8 cellular contexts compared by ENCODE assay signal in genomic region chr17:34252138-34252889, GRCh38. TPM values are rescaled to one million over a fixed set of nuclear protein-coding genes. Genes with fewer than 3 reads are reported as not detected.
DNase-seq lines count a peak whose midpoint lies in the region; ATAC-seq and TF ChIP-seq lines count a peak whose summit lies in the region.

No MANE protein-coding gene starts in this region.

- no peak for TF ChIP-seq CTCF in testis (IDR thresholded peaks at IDR 0.05)

- H3K27ac ChIP-seq in caudate nucleus (ENCODE audit: low read depth, low read length) (peak overlapping the region; percentile 36), testis (peak overlapping the region; percentile 28 to 64)

- H3K27me3 ChIP-seq in testis = no peaks in the 10 kb centered on the region

- peak; percentile 82 for ATAC-seq in left lobe of liver

- intact Hi-C loops in testis (cut with DNase I; ENCODE audit: low total_unique reads) = no loop called here

- no peak overlapping the region for H3K4me3 ChIP-seq in testis

- peaks cover 80% of the 10 kb centered on the region for H3K4me1 ChIP-seq in testis

- H3K36me3 ChIP-seq in testis (ENCODE audit: low read depth, missing control alignments) = no peaks in the 10 kb centered on the region

- DNase-seq in C1 segment of cervical spinal cord (lab: John Stamatoyannopoulos, UW) (peak in 11 of 14 donors; percentile 24 to 88 (median 70)), KG1 (lab: John Stamatoyannopoulos, UW) (peak; percentile 29), caudate nucleus (lab: John Stamatoyannopoulos, UW) (peak in 41 of 61 donors; percentile 6 to 79 (median 33)), left lobe of liver (ENCODE audit: low spot score) (peak; percentile 81), testis (peak; percentile 94), NCI-H2227 (lab: John Stamatoyannopoulos, UW; ENCODE audit: unreplicated experiment) (no peak), NCI-H1048 (lab: John Stamatoyannopoulos, UW) (no peak), erythroblast (lab: John Stamatoyannopoulos, UW) (no peak)

- no peak for TF ChIP-seq POLR2A in testis (IDR thresholded peaks at IDR 0.05)
- no peak for TF ChIP-seq POLR2A in erythroblast (IDR thresholded peaks at IDR 0.05; ENCODE audit: low read length)

- H3K9me3 ChIP-seq in testis = no peaks in the 10 kb centered on the region

- WGBS in testis, 2 donors = 20 to 24% methylated on average over 9 to 10 of the region's 10 CpGs

RNA-seq across cellular contexts. Expression of gene CCL2, which starts 2.8 kb away (rescaled TPM):
- 0.91 TPM for total RNA-seq in left lobe of liver
- 1 to 10 TPM; 1.0 to 4.4 TPM for total RNA-seq in testis
- 35.8 TPM for polyA plus RNA-seq in testis (ENCODE audit: insufficient read depth, low read depth, low replicate concordance)

RNA-seq across cellular contexts. Expression of gene CCL7, which starts 17.7 kb away (rescaled TPM):
- not detected for total RNA-seq in left lobe of liver
- total RNA-seq in testis = not detected
- polyA plus RNA-seq in testis (ENCODE audit: insufficient read depth, low read depth, low replicate concordance) = not detected

RNA-seq across cellular contexts. Expression of gene CCL11, which starts 33.2 kb away (rescaled TPM):
- total RNA-seq in left lobe of liver (not detected), testis (not detected)
- not detected for polyA plus RNA-seq in testis (ENCODE audit: insufficient read depth, low read depth, low replicate concordance)

Comparison
In these comparisons a context has a peak if more than half of its experiments do, and no peak if none do; other contexts are left out.
1. DNase-seq: peak in C1 segment of cervical spinal cord (11 of 14), KG1 (single experiment), caudate nucleus (41 of 61), left lobe of liver (single experiment) and testis (single experiment); none in NCI-H2227 (single experiment), NCI-H1048 (single experiment) and erythroblast (0 of 2).